18 cellular contexts compared by ENCODE assay signal in genomic region chr10:30725661-30726060, GRCh38.
DNase-seq lines count a peak whose midpoint lies in the region; ATAC-seq and TF ChIP-seq lines count a peak whose summit lies in the region.
"Had no signal": no experiment of that assay in that cellular context is flagged by ENCODE, and none has a peak within 500 bp of the region (broad histone marks: within the 10 kb centered on the region; RNA-seq: fewer than 3 reads in every experiment).

No MANE protein-coding gene starts in this region.

- H3K9me3 Mint-ChIP-seq in activated CD8-positive, alpha-beta memory T cell treated with anti-CD3 and anti-CD28 coated beads, Interleukin-2, amount 10 ng/mL, durations not matched to agents 7 days and 5 days (ENCODE audit: low read depth), result no peaks in the 10 kb centered on the region
- no peaks in the 10 kb centered on the region for H3K9me3 Mint-ChIP-seq in endothelial cell (ENCODE audit: unreplicated experiment)
- H3K9me3 Mint-ChIP-seq in natural killer cell treated with Interleukin-12 subunit alpha and Interleukin-12 subunit beta and Interleukin-15 and Interleukin-18, amount 100 ng/mL, for 72 hours, result no peaks in the 10 kb centered on the region
- H3K9me3 Mint-ChIP-seq: CD8-positive, alpha-beta T cell had no signal

- no peak overlapping the region for H3K27ac ChIP-seq in IMR-90 (ENCODE audit: insufficient read depth, low read length)
- H3K27ac ChIP-seq in trophoblast cell (ENCODE audit: low read depth, low read length), result no peak overlapping the region
- H3K27ac ChIP-seq: BLaER1 treated with 17β-estradiol and CSF1 and Interleukin-3, amounts not matched to agents 10 nM and 100 nM; HL-60 had no signal

- no peak overlapping the region for H3K4me3 Mint-ChIP-seq in activated CD8-positive, alpha-beta memory T cell treated with anti-CD3 and anti-CD28 coated beads, Interleukin-2, amount 10 ng/mL, durations not matched to agents 7 days and 5 days
- H3K4me3 Mint-ChIP-seq in endothelial cell (ENCODE audit: unreplicated experiment), result no peak overlapping the region
- no peak overlapping the region for H3K4me3 Mint-ChIP-seq in natural killer cell treated with Interleukin-12 subunit alpha and Interleukin-12 subunit beta and Interleukin-15 and Interleukin-18, amount 100 ng/mL, for 72 hours
- H3K4me3 Mint-ChIP-seq: B cell; CD8-positive, alpha-beta T cell had no signal

- H3K4me1 ChIP-seq in IMR-90 (ENCODE audit: control insufficient read depth, insufficient read depth, low read length) (peaks cover 2% of the 10 kb centered on the region; the same call in 1 of the 2 replicates), trophoblast cell (ENCODE audit: control insufficient read depth in 1 of 2, insufficient read depth in 2 of 2, low read length in 2 of 2) (peaks cover 0 to 2% of the 10 kb centered on the region in 2 experiments)

- H2AFZ ChIP-seq in IMR-90 (replicated peaks; ENCODE audit: low read length, poor library complexity) (no peak overlapping the region), trophoblast cell (ENCODE audit: insufficient read depth, low read length, poor library complexity) (no peak overlapping the region)

- no peak overlapping the region for H2BK12ac ChIP-seq in trophoblast cell (ENCODE audit: low read length)

- H2BK120ac ChIP-seq in IMR-90 (ENCODE audit: low read depth, low read length) (no peak overlapping the region; the same call in 1 of the 2 replicates), trophoblast cell (ENCODE audit: insufficient read depth, low read length, poor library complexity) (no peak overlapping the region)

- H4K8ac ChIP-seq in IMR-90 (ENCODE audit: low read depth in 2 of 2, low read length in 2 of 2), result no peak overlapping the region
- no peak overlapping the region for H4K8ac ChIP-seq in trophoblast cell (ENCODE audit: low read depth, low read length)

- no peak overlapping the region for H3K56ac ChIP-seq in IMR-90 (ENCODE audit: extremely low read depth, insufficient read depth, low read length)

- peak overlapping the region; percentile 40; the same call in 1 of the 2 replicates for H2BK20ac ChIP-seq in IMR-90 (ENCODE audit: low read depth, low read length)

- H3K23ac ChIP-seq in IMR-90 (ENCODE audit: low read depth, low read length) (no peak overlapping the region), trophoblast cell (ENCODE audit: low read length) (no peak overlapping the region)

- H3K14ac ChIP-seq in IMR-90 (replicated peaks; ENCODE audit: low read depth, low read length), result no peak overlapping the region
- H3K14ac ChIP-seq in trophoblast cell (ENCODE audit: low read length), result no peak overlapping the region

- H3K9ac ChIP-seq in IMR-90 (ENCODE audit: low read depth, low read length) (no peak overlapping the region), trophoblast cell (ENCODE audit: low read length) (no peak overlapping the region)
- H3K9ac ChIP-seq: BLaER1 treated with 17β-estradiol and CSF1 and Interleukin-3, amounts not matched to agents 10 nM and 100 nM had no signal

- no peaks in the 10 kb centered on the region for H4K20me1 ChIP-seq in IMR-90 (ENCODE audit: insufficient read depth, low read length)
- H4K20me1 ChIP-seq: BLaER1 treated with 17β-estradiol and CSF1 and Interleukin-3, amounts not matched to agents 10 nM and 100 nM had no signal

- H3K4me2 ChIP-seq in IMR-90 (ENCODE audit: low read depth, low read length) (no peak overlapping the region), trophoblast cell (ENCODE audit: low read length) (no peak overlapping the region)
- H3K4me2 ChIP-seq: BLaER1 treated with 17β-estradiol and CSF1 and Interleukin-3, amounts not matched to agents 10 nM and 100 nM had no signal

- intact Hi-C loops in IMR-90 (cut with micrococcal nuclease), result loop anchor here (5.0 to 10.0 kb wide), 2 partner anchors 1082 to 1279 kb away; no protein-coding TSS in a partner anchor

- no peak for TF ChIP-seq POLR2A in IMR-90 (IDR thresholded peaks at IDR 0.05; ENCODE audit: low read depth, low read length)

- no peak overlapping the region for H4K12ac ChIP-seq in trophoblast cell (ENCODE audit: low read depth, low read length)

- no peak for DNase-seq in IMR-90
- no peak for DNase-seq in activated CD8-positive, alpha-beta memory T cell treated with anti-CD3 and anti-CD28 coated beads, Interleukin-2, amount 10 ng/mL, durations not matched to agents 7 days and 5 days
- no peak for DNase-seq in endothelial cell (ENCODE audit: low spot score)
- DNase-seq in trophoblast cell, result no peak
- no peak for DNase-seq in natural killer cell treated with Interleukin-12 subunit alpha and Interleukin-12 subunit beta and Interleukin-15 and Interleukin-18, amount 100 ng/mL, for 72 hours (ENCODE audit: low spot score)
- no peak for DNase-seq in hepatic stellate cell (ENCODE audit: low spot score)
- no peak for DNase-seq in stimulated activated CD4-positive, alpha-beta T cell treated with anti-CD3 and anti-CD28 coated beads, Interleukin-15, amount 100 ng/mL, for 24 hours
- DNase-seq: CD8-positive, alpha-beta T cell; COR-L47; DMS 273 treated with DMSO at 0.1 percent for 48 hours; DMS53; DND-41; EL had no signal

- peak overlapping the region; percentile 56; the same call in 1 of the 3 replicates for H2BK15ac ChIP-seq in IMR-90 (ENCODE audit: low read depth, low read length)

- peaks cover 38% of the 10 kb centered on the region for H3K4me1 Mint-ChIP-seq in activated CD8-positive, alpha-beta memory T cell treated with anti-CD3 and anti-CD28 coated beads, Interleukin-2, amount 10 ng/mL, durations not matched to agents 7 days and 5 days
- H3K4me1 Mint-ChIP-seq in endothelial cell (ENCODE audit: unreplicated experiment), result peaks cover 42% of the 10 kb centered on the region
- no peaks in the 10 kb centered on the region for H3K4me1 Mint-ChIP-seq in natural killer cell treated with Interleukin-12 subunit alpha and Interleukin-12 subunit beta and Interleukin-15 and Interleukin-18, amount 100 ng/mL, for 72 hours (ENCODE audit: low read depth in 2 of 2)

- H3K4me3 ChIP-seq in IMR-90 (ENCODE audit: insufficient read depth, low read depth, low read length) (no peak overlapping the region), trophoblast cell (ENCODE audit: low read depth, low read length) (no peak overlapping the region)
- H3K4me3 ChIP-seq: BLaER1 treated with 17β-estradiol and CSF1 and Interleukin-3, amounts not matched to agents 10 nM and 100 nM; GM12878; HAP-1 had no signal

- no peak for TF ChIP-seq RAD21 in IMR-90 (IDR thresholded peaks at IDR 0.05; ENCODE audit: low read length)

- POLR2A ChIA-PET in IMR-90 (lab: Charles Lee; ENCODE audit: unreplicated experiment), result no interaction called here

- H2BK5ac ChIP-seq in IMR-90 (ENCODE audit: low read depth, low read length, poor library complexity, severe bottlenecking), result no peak overlapping the region
- no peak overlapping the region for H2BK5ac ChIP-seq in trophoblast cell (ENCODE audit: low read depth, low read length, poor library complexity)

- H3K18ac ChIP-seq in IMR-90 (ENCODE audit: low read depth, low read length), result no peak overlapping the region
- no peak overlapping the region for H3K18ac ChIP-seq in trophoblast cell (ENCODE audit: low read length)

- peak overlapping the region; percentile 41 for H3K27ac Mint-ChIP-seq in activated CD8-positive, alpha-beta memory T cell treated with anti-CD3 and anti-CD28 coated beads, Interleukin-2, amount 10 ng/mL, durations not matched to agents 7 days and 5 days
- peak overlapping the region; percentile 33 for H3K27ac Mint-ChIP-seq in endothelial cell (ENCODE audit: unreplicated experiment)
- no peak overlapping the region for H3K27ac Mint-ChIP-seq in natural killer cell treated with Interleukin-12 subunit alpha and Interleukin-12 subunit beta and Interleukin-15 and Interleukin-18, amount 100 ng/mL, for 72 hours
- H3K27ac Mint-ChIP-seq: B cell; CD8-positive, alpha-beta T cell had no signal

- H3K79me1 ChIP-seq in IMR-90 (ENCODE audit: low read depth in 1 of 2, low read length in 2 of 2) (no peaks in the 10 kb centered on the region), trophoblast cell (ENCODE audit: low read length) (no peaks in the 10 kb centered on the region)

- H2AK9ac ChIP-seq in IMR-90 (replicated peaks; ENCODE audit: low read depth, low read length, poor library complexity), result no peak overlapping the region

- in situ Hi-C loops in IMR-90 (cut with MboI; ENCODE audit: low sequenced_read_pairs), result no loop called here

- H3K27me3 ChIP-seq in IMR-90 (ENCODE audit: control insufficient read depth, insufficient read depth, low read length) (no peaks in the 10 kb centered on the region), trophoblast cell (ENCODE audit: insufficient read depth, low read length) (no peaks in the 10 kb centered on the region)
- H3K27me3 ChIP-seq: BLaER1 treated with 17β-estradiol and CSF1 and Interleukin-3, amounts not matched to agents 10 nM and 100 nM had no signal

- H3K36me3 ChIP-seq in IMR-90 (ENCODE audit: control insufficient read depth, insufficient read depth, low read length), result no peaks in the 10 kb centered on the region
- no peaks in the 10 kb centered on the region for H3K36me3 ChIP-seq in trophoblast cell (ENCODE audit: control insufficient read depth in 1 of 2, insufficient read depth in 2 of 2, low read length in 2 of 2)
- H3K36me3 ChIP-seq: BLaER1 treated with 17β-estradiol and CSF1 and Interleukin-3, amounts not matched to agents 10 nM and 100 nM; HAP-1 had no signal

- no peaks in the 10 kb centered on the region for H3K27me3 Mint-ChIP-seq in activated CD8-positive, alpha-beta memory T cell treated with anti-CD3 and anti-CD28 coated beads, Interleukin-2, amount 10 ng/mL, durations not matched to agents 7 days and 5 days
- peaks cover 3% of the 10 kb centered on the region for H3K27me3 Mint-ChIP-seq in endothelial cell (ENCODE audit: unreplicated experiment)
- peaks cover 0 to 2% of the 10 kb centered on the region in 2 donors for H3K27me3 Mint-ChIP-seq in natural killer cell treated with Interleukin-12 subunit alpha and Interleukin-12 subunit beta and Interleukin-15 and Interleukin-18, amount 100 ng/mL, for 72 hours

- WGBS in IMR-90 (ENCODE audit: extremely low coverage in 2 of 2, insufficient read length in 1 of 2), 2 experiments, result 97% methylated on average over 6 of the region's 10 CpGs; no CpG with 5 or more reads in 1 of the 2 experiments
- WGBS in trophoblast cell (ENCODE audit: extremely low coverage, insufficient coverage, insufficient read length), result no CpG with 5 or more reads among the region's 10 CpGs

- peaks cover 2% of the 10 kb centered on the region for H3K36me3 Mint-ChIP-seq in activated CD8-positive, alpha-beta memory T cell treated with anti-CD3 and anti-CD28 coated beads, Interleukin-2, amount 10 ng/mL, durations not matched to agents 7 days and 5 days
- no peaks in the 10 kb centered on the region for H3K36me3 Mint-ChIP-seq in endothelial cell (ENCODE audit: low read depth, unreplicated experiment)
- H3K36me3 Mint-ChIP-seq in natural killer cell treated with Interleukin-12 subunit alpha and Interleukin-12 subunit beta and Interleukin-15 and Interleukin-18, amount 100 ng/mL, for 72 hours, result no peaks in the 10 kb centered on the region
- H3K36me3 Mint-ChIP-seq: CD8-positive, alpha-beta T cell had no signal

- TF ChIP-seq CTCF in IMR-90 (conservative IDR thresholded peaks at IDR 0.05; ENCODE audit: low read depth, low read length) (no peak), endothelial cell (IDR thresholded peaks at IDR 0.05; ENCODE audit: unreplicated experiment) (no peak)

- H3K4ac ChIP-seq in IMR-90 (ENCODE audit: low read depth, low read length), result 0 out of 2 replicates have a peak overlapping the region, but pooled peaks have one; percentile 23
- no peak overlapping the region for H3K4ac ChIP-seq in trophoblast cell (ENCODE audit: low read depth, low read length)

- CTCF ChIA-PET in IMR-90 (lab: Yijun Ruan, JAX), result no interaction called here
- CTCF ChIA-PET in activated CD8-positive, alpha-beta memory T cell treated with anti-CD3 and anti-CD28 coated beads, Interleukin-2, amount 10 ng/mL, durations not matched to agents 7 days and 5 days (lab: Charles Lee), result interaction anchor here (1.1 to 4.6 kb wide), 5 partner anchors 10 to 617 kb away, joined by 3 to 36 read pairs (median 6); no protein-coding TSS in a partner anchor

- no peak overlapping the region for H4K5ac ChIP-seq in IMR-90 (ENCODE audit: low read depth, low read length)

- H4K91ac ChIP-seq in IMR-90 (ENCODE audit: insufficient read depth, low read depth, low read length) (no peak overlapping the region; the same call in 1 of the 2 replicates), trophoblast cell (ENCODE audit: low read depth, low read length) (no peak overlapping the region)

- no peaks in the 10 kb centered on the region for H3K9me1 ChIP-seq in IMR-90 (ENCODE audit: insufficient read depth, low read length)

- dilution Hi-C loops in IMR-90 (cut with HindIII; ENCODE audit: low sequenced_read_pairs, unreplicated experiment), result no loop called here

- BruUV-seq in IMR-90 (replicated peaks; lab: Mats Ljungman, UMichigan), result no TSS peak

- H3K9me3 ChIP-seq in IMR-90 (ENCODE audit: control insufficient read depth, insufficient read depth, low read length), result no peaks in the 10 kb centered on the region
- H3K9me3 ChIP-seq in trophoblast cell (ENCODE audit: insufficient read depth, low read depth, low read length), result no peaks in the 10 kb centered on the region
- H3K9me3 ChIP-seq: BLaER1 treated with 17β-estradiol and CSF1 and Interleukin-3, amounts not matched to agents 10 nM and 100 nM; HAP-1 had no signal

- H3K79me2 ChIP-seq in trophoblast cell (ENCODE audit: control insufficient read depth, insufficient read depth, low read length, poor library complexity), result no peaks in the 10 kb centered on the region

- H2AK5ac ChIP-seq in IMR-90 (ENCODE audit: low read depth, low read length), result peak overlapping the region; percentile 51
- H2AK5ac ChIP-seq in trophoblast cell (ENCODE audit: low read length), result peak overlapping the region; percentile 53

- no peak for ATAC-seq in IMR-90 (ENCODE audit: low read depth)
- no peak for ATAC-seq in activated CD8-positive, alpha-beta memory T cell treated with anti-CD3 and anti-CD28 coated beads, Interleukin-2, amount 10 ng/mL, durations not matched to agents 7 days and 5 days
- no peak for ATAC-seq in natural killer cell treated with Interleukin-12 subunit alpha and Interleukin-12 subunit beta and Interleukin-15 and Interleukin-18, amount 100 ng/mL, for 72 hours
- ATAC-seq: CD8-positive, alpha-beta T cell; GM12878 had no signal

Comparison
In these comparisons a context has a peak if more than half of its experiments do, and no peak if none do; other contexts are left out.
1. H3K27ac Mint-ChIP-seq: peak in activated CD8-positive, alpha-beta memory T cell treated with anti-CD3 and anti-CD28 coated beads, Interleukin-2, amount 10 ng/mL, durations not matched to agents 7 days and 5 days (single experiment) and endothelial cell (single experiment); none in natural killer cell treated with Interleukin-12 subunit alpha and Interleukin-12 subunit beta and Interleukin-15 and Interleukin-18, amount 100 ng/mL, for 72 hours (0 of 2).